ENCODE assay signal across 2 cellular contexts in the genomic region with DNA sequence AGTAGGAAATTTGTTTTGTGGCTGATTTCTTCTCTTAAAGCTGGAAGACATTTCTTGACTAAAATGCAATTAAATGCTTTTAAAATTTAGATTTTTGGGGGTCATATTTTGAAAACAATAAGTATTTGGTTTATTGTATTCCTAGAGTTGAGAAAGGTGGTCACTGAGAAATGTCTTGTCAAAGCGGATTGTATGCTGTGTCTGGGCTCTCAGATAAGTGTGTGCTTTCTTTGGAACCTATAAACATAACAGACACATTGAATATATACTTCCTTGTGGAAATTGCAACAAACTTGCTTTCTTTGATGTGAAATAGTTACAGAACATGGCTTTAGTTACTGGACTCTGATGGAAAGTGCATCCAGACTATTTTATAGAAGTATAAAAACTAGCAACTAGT.
TF ChIP-seq lines count a peak whose summit lies in the region.

No MANE protein-coding gene starts in this region.

TF ChIP-seq in GM23338, 12 proteins besides CTCF, POLR2A, EP300 and RAD21 (continued from another document):
- TF ChIP-seq CREB1 (CRISPR knock-in tag; IDR thresholded peaks at IDR 0.05; ENCODE audit: low read depth) (no peak), REST (IDR thresholded peaks at IDR 0.05; ENCODE audit: unreplicated experiment) (no peak), ZNF462 (CRISPR knock-in tag; IDR thresholded peaks at IDR 0.05) (no peak)
TF ChIP-seq in GM23338: peak in this region for 0.

TF ChIP-seq in WTC11, 78 proteins besides CTCF, POLR2A, EP300 and RAD21 (continued from another document):
- TF ChIP-seq, protein P1, sequence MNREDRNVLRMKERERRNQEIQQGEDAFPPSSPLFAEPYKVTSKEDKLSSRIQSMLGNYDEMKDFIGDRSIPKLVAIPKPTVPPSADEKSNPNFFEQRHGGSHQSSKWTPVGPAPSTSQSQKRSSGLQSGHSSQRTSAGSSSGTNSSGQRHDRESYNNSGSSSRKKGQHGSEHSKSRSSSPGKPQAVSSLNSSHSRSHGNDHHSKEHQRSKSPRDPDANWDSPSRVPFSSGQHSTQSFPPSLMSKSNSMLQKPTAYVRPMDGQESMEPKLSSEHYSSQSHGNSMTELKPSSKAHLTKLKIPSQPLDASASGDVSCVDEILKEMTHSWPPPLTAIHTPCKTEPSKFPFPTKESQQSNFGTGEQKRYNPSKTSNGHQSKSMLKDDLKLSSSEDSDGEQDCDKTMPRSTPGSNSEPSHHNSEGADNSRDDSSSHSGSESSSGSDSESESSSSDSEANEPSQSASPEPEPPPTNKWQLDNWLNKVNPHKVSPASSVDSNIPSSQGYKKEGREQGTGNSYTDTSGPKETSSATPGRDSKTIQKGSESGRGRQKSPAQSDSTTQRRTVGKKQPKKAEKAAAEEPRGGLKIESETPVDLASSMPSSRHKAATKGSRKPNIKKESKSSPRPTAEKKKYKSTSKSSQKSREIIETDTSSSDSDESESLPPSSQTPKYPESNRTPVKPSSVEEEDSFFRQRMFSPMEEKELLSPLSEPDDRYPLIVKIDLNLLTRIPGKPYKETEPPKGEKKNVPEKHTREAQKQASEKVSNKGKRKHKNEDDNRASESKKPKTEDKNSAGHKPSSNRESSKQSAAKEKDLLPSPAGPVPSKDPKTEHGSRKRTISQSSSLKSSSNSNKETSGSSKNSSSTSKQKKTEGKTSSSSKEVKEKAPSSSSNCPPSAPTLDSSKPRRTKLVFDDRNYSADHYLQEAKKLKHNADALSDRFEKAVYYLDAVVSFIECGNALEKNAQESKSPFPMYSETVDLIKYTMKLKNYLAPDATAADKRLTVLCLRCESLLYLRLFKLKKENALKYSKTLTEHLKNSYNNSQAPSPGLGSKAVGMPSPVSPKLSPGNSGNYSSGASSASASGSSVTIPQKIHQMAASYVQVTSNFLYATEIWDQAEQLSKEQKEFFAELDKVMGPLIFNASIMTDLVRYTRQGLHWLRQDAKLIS (CRISPR knock-in tag; IDR thresholded peaks at IDR 0.05; ENCODE audit: borderline replicate concordance): no peak
- TF ChIP-seq KAT7 (CRISPR knock-in tag; IDR thresholded peaks at IDR 0.05; ENCODE audit: borderline replicate concordance) (no peak), ATF3 (CRISPR knock-in tag; conservative IDR thresholded peaks at IDR 0.05) (no peak), TCF7 (CRISPR knock-in tag; IDR thresholded peaks at IDR 0.05; ENCODE audit: low read depth) (no peak), ZBTB21 (CRISPR knock-in tag; IDR thresholded peaks at IDR 0.05; ENCODE audit: borderline replicate concordance) (no peak), JUN (CRISPR knock-in tag; IDR thresholded peaks at IDR 0.05) (no peak)
- TF ChIP-seq, protein P2, sequence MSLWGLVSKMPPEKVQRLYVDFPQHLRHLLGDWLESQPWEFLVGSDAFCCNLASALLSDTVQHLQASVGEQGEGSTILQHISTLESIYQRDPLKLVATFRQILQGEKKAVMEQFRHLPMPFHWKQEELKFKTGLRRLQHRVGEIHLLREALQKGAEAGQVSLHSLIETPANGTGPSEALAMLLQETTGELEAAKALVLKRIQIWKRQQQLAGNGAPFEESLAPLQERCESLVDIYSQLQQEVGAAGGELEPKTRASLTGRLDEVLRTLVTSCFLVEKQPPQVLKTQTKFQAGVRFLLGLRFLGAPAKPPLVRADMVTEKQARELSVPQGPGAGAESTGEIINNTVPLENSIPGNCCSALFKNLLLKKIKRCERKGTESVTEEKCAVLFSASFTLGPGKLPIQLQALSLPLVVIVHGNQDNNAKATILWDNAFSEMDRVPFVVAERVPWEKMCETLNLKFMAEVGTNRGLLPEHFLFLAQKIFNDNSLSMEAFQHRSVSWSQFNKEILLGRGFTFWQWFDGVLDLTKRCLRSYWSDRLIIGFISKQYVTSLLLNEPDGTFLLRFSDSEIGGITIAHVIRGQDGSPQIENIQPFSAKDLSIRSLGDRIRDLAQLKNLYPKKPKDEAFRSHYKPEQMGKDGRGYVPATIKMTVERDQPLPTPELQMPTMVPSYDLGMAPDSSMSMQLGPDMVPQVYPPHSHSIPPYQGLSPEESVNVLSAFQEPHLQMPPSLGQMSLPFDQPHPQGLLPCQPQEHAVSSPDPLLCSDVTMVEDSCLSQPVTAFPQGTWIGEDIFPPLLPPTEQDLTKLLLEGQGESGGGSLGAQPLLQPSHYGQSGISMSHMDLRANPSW (CRISPR knock-in tag; conservative IDR thresholded peaks at IDR 0.05; ENCODE audit: low read depth): no peak
